28 cellular contexts compared by ENCODE assay signal in the genomic region with DNA sequence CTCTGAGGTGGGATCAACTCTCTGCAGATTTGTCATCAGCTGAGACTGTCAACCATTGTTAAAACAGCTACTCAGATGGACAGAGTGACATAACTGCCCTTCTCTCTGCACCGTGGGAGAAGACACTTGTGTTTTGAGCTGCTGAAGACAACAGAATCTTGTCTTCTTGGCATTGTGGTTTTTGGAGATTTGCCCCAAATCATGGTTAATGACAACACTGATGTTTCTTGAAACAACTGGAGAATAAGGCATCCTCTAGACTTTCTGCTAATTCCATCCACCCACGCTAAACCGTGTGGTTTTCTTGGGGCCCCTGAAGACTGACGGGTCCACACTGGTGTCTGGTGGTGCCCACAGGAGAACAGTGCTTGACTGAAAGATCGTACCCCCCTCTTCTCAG. TPM values are rescaled to one million over a fixed set of nuclear protein-coding genes. Genes with fewer than 3 reads are reported as not detected.
"Had no signal": no experiment of that assay in that cellular context is flagged by ENCODE, and none has a peak within 500 bp of the region (broad histone marks: within the 10 kb centered on the region; RNA-seq: fewer than 3 reads in every experiment).

No MANE protein-coding gene starts in this region.

- H3K27ac ChIP-seq: gastrocnemius medialis, left lung, lower lobe of right lung, thoracic aorta, vagina, WERI-Rb-1 had no signal

- H3K9me3 Mint-ChIP-seq: activated CD4-positive, alpha-beta memory T cell treated with anti-CD3 and anti-CD28 coated beads for 36 hours; activated naive CD4-positive, alpha-beta T cell treated with anti-CD3 and anti-CD28 coated beads, Interleukin-2, amount 10 ng/mL, durations not matched to agents 7 days and 5 days; activated naive CD8-positive, alpha-beta T cell treated with anti-CD3 and anti-CD28 coated beads, Interleukin-2, amount 10 ng/mL, durations not matched to agents 7 days and 5 days; T-helper 1 cell treated with Interleukin-12 subunit alpha and Interleukin-12 subunit beta and Interleukin-4 antibody, amounts not matched to agents 30 μg/mL and 1 μg/mL, for 36 hours; type B pancreatic cell had no signal

- DNase-seq: activated CD4-positive, alpha-beta memory T cell treated with anti-CD3 and anti-CD28 coated beads for 36 hours; activated CD4-positive, alpha-beta T cell treated with anti-CD3 and anti-CD28 coated beads, Interleukin-2, amount 10 ng/mL, durations not matched to agents 24 days and 14 days; activated CD4-positive, CD25-positive, alpha-beta regulatory T cell treated with anti-CD3 and anti-CD28 coated beads, Interleukin-2, amount 50 U/mL, for 72 hours; activated CD8-positive, alpha-beta memory T cell treated with anti-CD3 and anti-CD28 coated beads, Interleukin-2, amount 50 U/mL, for 4 hours; activated gamma-delta T cell; activated naive CD4-positive, alpha-beta T cell treated with anti-CD3 and anti-CD28 coated beads, Interleukin-2, amount 10 ng/mL, durations not matched to agents 7 days and 5 days; activated naive CD8-positive, alpha-beta T cell treated with anti-CD3 and anti-CD28 coated beads, Interleukin-2, amount 10 ng/mL, durations not matched to agents 7 days and 5 days; activated T-cell treated with anti-CD3 and anti-CD28 coated beads, Interleukin-2, amount 50 U/mL, for 1 hour; amygdala; effector CD8-positive, alpha-beta T cell; gastrocnemius medialis; glutamatergic neuron; left lung; lower lobe of right lung; mesenchymal stem cell; naive thymus-derived CD8-positive, alpha-beta T cell; occipital lobe; stimulated activated CD4-positive, alpha-beta T cell treated with anti-CD3 and anti-CD28 coated beads, Interleukin-4, amount 100 ng/mL, for 1 hour; stimulated activated naive CD8-positive, alpha-beta T cell treated with anti-CD3 and anti-CD28 coated beads, Interleukin-15, Interleukin-2, amounts not matched to agents 100 U/mL and 50 U/mL, for 24 hours; T1000; WERI-Rb-1 had no signal

- H3K36me3 ChIP-seq: gastrocnemius medialis, left lung, right atrium auricular region, thoracic aorta, vagina had no signal

- H3K4me1 Mint-ChIP-seq: activated CD4-positive, alpha-beta T cell treated with anti-CD3 and anti-CD28 coated beads, Interleukin-2, amount 10 ng/mL, durations not matched to agents 24 days and 14 days; activated naive CD4-positive, alpha-beta T cell treated with anti-CD3 and anti-CD28 coated beads, Interleukin-2, amount 10 ng/mL, durations not matched to agents 7 days and 5 days; activated naive CD8-positive, alpha-beta T cell treated with anti-CD3 and anti-CD28 coated beads, Interleukin-2, amount 10 ng/mL, durations not matched to agents 7 days and 5 days had no signal

- H3K4me3 Mint-ChIP-seq: activated CD4-positive, alpha-beta memory T cell treated with anti-CD3 and anti-CD28 coated beads for 36 hours; activated CD4-positive, alpha-beta T cell treated with anti-CD3 and anti-CD28 coated beads, Interleukin-2, amount 10 ng/mL, durations not matched to agents 24 days and 14 days; activated naive CD4-positive, alpha-beta T cell treated with anti-CD3 and anti-CD28 coated beads, Interleukin-2, amount 10 ng/mL, durations not matched to agents 7 days and 5 days; activated naive CD8-positive, alpha-beta T cell treated with anti-CD3 and anti-CD28 coated beads, Interleukin-2, amount 10 ng/mL, durations not matched to agents 7 days and 5 days; naive thymus-derived CD8-positive, alpha-beta T cell; neural crest cell; T-helper 1 cell treated with Interleukin-12 subunit alpha and Interleukin-12 subunit beta and Interleukin-4 antibody, amounts not matched to agents 30 μg/mL and 1 μg/mL, for 36 hours; type B pancreatic cell had no signal

- H3K27me3 Mint-ChIP-seq: type B pancreatic cell had no signal

- H3K27ac Mint-ChIP-seq: activated CD4-positive, alpha-beta memory T cell treated with anti-CD3 and anti-CD28 coated beads for 36 hours; activated CD4-positive, alpha-beta T cell treated with anti-CD3 and anti-CD28 coated beads, Interleukin-2, amount 10 ng/mL, durations not matched to agents 24 days and 14 days; activated naive CD4-positive, alpha-beta T cell treated with anti-CD3 and anti-CD28 coated beads, Interleukin-2, amount 10 ng/mL, durations not matched to agents 7 days and 5 days; activated naive CD8-positive, alpha-beta T cell treated with anti-CD3 and anti-CD28 coated beads, Interleukin-2, amount 10 ng/mL, durations not matched to agents 7 days and 5 days; naive thymus-derived CD8-positive, alpha-beta T cell; T-helper 1 cell treated with Interleukin-12 subunit alpha and Interleukin-12 subunit beta and Interleukin-4 antibody, amounts not matched to agents 30 μg/mL and 1 μg/mL, for 36 hours; type B pancreatic cell had no signal

- H3K4me3 ChIP-seq: gastrocnemius medialis, left lung, lower lobe of right lung, right atrium auricular region, thoracic aorta, vagina had no signal

- H3K9me3 ChIP-seq: gastrocnemius medialis, left lung, lower lobe of right lung, right atrium auricular region, thoracic aorta, vagina had no signal

- ATAC-seq: gastrocnemius medialis; left lung; lower lobe of right lung; naive thymus-derived CD8-positive, alpha-beta T cell; stimulated activated naive CD8-positive, alpha-beta T cell treated with anti-CD3 and anti-CD28 coated beads, Interleukin-15, Interleukin-2, amounts not matched to agents 100 U/mL and 50 U/mL, for 24 hours had no signal

- H3K36me3 Mint-ChIP-seq: activated CD4-positive, alpha-beta memory T cell treated with anti-CD3 and anti-CD28 coated beads for 36 hours; activated naive CD4-positive, alpha-beta T cell treated with anti-CD3 and anti-CD28 coated beads, Interleukin-2, amount 10 ng/mL, durations not matched to agents 7 days and 5 days; activated naive CD8-positive, alpha-beta T cell treated with anti-CD3 and anti-CD28 coated beads, Interleukin-2, amount 10 ng/mL, durations not matched to agents 7 days and 5 days; naive thymus-derived CD8-positive, alpha-beta T cell had no signal

- H3K27me3 ChIP-seq: gastrocnemius medialis, left lung, right atrium auricular region, vagina had no signal

RNA-seq across cellular contexts. Expression of a gene that starts 39.5 kb away (rescaled TPM):
- total RNA-seq: activated CD8-positive, alpha-beta memory T cell treated with anti-CD3 and anti-CD28 coated beads for 36 hours had no signal
- polyA plus RNA-seq: naive thymus-derived CD8-positive, alpha-beta T cell had no signal
